In genomic region chr15:52146776-52147175, GRCh38 we compare ENCODE assay signal across 21 cellular contexts. TPM values are rescaled to one million over a fixed set of nuclear protein-coding genes. Genes with fewer than 3 reads are reported as not detected.
A peak's percentile ranks its signal among the peaks of the same experiment; 100 is the strongest.
DNase-seq lines count a peak whose midpoint lies in the region; FAIRE-seq and TF ChIP-seq lines count a peak whose summit lies in the region.
"Had no signal": no experiment of that assay in that cellular context is flagged by ENCODE, and none has a peak within 500 bp of the region (broad histone marks: within the 10 kb centered on the region; RNA-seq: fewer than 3 reads in every experiment).

No MANE protein-coding gene starts in this region.

- peaks cover 2% of the 10 kb centered on the region for H3K36me3 ChIP-seq in astrocyte (ENCODE audit: insufficient read depth, low read length)

- H2AFZ ChIP-seq in astrocyte (ENCODE audit: low read depth, low read length) = no peak overlapping the region

- peak overlapping the region; percentile 12 for H3K27ac Mint-ChIP-seq in astrocyte (ENCODE audit: unreplicated experiment)
- H3K27ac Mint-ChIP-seq: CD4-positive, alpha-beta T cell had no signal

- peaks cover 9% of the 10 kb centered on the region for H3K9me3 Mint-ChIP-seq in astrocyte (ENCODE audit: unreplicated experiment)
- H3K9me3 Mint-ChIP-seq: CD4-positive, alpha-beta T cell had no signal

- H3K4me3 ChIP-seq in astrocyte (ENCODE audit: insufficient read depth, low read depth, low read length) = no peak overlapping the region
- no peak overlapping the region for H3K4me3 ChIP-seq in fibroblast of the aortic adventitia (ENCODE audit: low read depth, low read length)
- H3K4me3 ChIP-seq: HAP-1, K562 had no signal

- H3K27ac ChIP-seq in astrocyte (ENCODE audit: low read depth, low read length) = no peak overlapping the region
- H3K27ac ChIP-seq: HL-60 had no signal

- H3K9ac ChIP-seq in astrocyte (ENCODE audit: low read length) = no peak overlapping the region

- H3K79me2 ChIP-seq in astrocyte (ENCODE audit: insufficient read depth, low read length) = no peaks in the 10 kb centered on the region

- no peak overlapping the region for H3K4me2 ChIP-seq in astrocyte (ENCODE audit: low read length)

- peaks cover 15% of the 10 kb centered on the region for H3K4me1 ChIP-seq in astrocyte (ENCODE audit: insufficient read depth, low read length)
- H3K4me1 ChIP-seq: HAP-1 had no signal

- H4K20me1 ChIP-seq in astrocyte (ENCODE audit: insufficient read depth, low read length) = no peaks in the 10 kb centered on the region

- H3K27me3 Mint-ChIP-seq in astrocyte (ENCODE audit: low read depth, unreplicated experiment) = no peaks in the 10 kb centered on the region
- H3K27me3 Mint-ChIP-seq: CD4-positive, alpha-beta T cell had no signal

- no peak for TF ChIP-seq CTCF in astrocyte (IDR thresholded peaks at IDR 0.05; ENCODE audit: insufficient read depth, low read depth, low read length)
- TF ChIP-seq CTCF in fibroblast of the aortic adventitia (IDR thresholded peaks at IDR 0.05; ENCODE audit: insufficient read depth, low read length) = no peak

- peak; percentile 27 for DNase-seq in AG08395 (ENCODE audit: low spot score)
- DNase-seq in GM03348 (ENCODE audit: low spot score) = peak; percentile 58
- DNase-seq in astrocyte (ENCODE audit: low read depth) = peak; percentile 46
- DNase-seq in fibroblast of the aortic adventitia (ENCODE audit: low read depth) = peak; percentile 53
- no peak for DNase-seq in mesenteric fat pad (ENCODE audit: low spot score)
- DNase-seq in stimulated activated naive CD4-positive, alpha-beta T cell treated with Interleukin-2 at 50 U/mL for 16 hours (lab: John Stamatoyannopoulos, UW) = no peak
- no peak for DNase-seq in NCI-H146 treated with DMSO at 0.1 percent for 48 hours (lab: John Stamatoyannopoulos, UW; ENCODE audit: unreplicated experiment)
- no peak for DNase-seq in T1000 (lab: John Stamatoyannopoulos, UW)
- DNase-seq: 8988T; CD4-positive, alpha-beta T cell; DMS153; DMS79; GDM1 had no signal

- no peak overlapping the region for H3K4me3 Mint-ChIP-seq in astrocyte (ENCODE audit: unreplicated experiment)
- H3K4me3 Mint-ChIP-seq: CD4-positive, alpha-beta T cell had no signal

- H3K27me3 ChIP-seq in astrocyte (ENCODE audit: insufficient read depth, low read length) = no peaks in the 10 kb centered on the region

- no peaks in the 10 kb centered on the region for H3K9me3 ChIP-seq in astrocyte (ENCODE audit: insufficient read depth, low read depth, low read length)
- H3K9me3 ChIP-seq: HAP-1 had no signal

- peaks cover 26% of the 10 kb centered on the region for H3K36me3 Mint-ChIP-seq in astrocyte (ENCODE audit: low read depth, unreplicated experiment)

- FAIRE-seq in astrocyte (lab: Jason Lieb, UNC) = no peak
- FAIRE-seq: GM19239, K562 had no signal

- peaks cover 27% of the 10 kb centered on the region for H3K4me1 Mint-ChIP-seq in astrocyte (ENCODE audit: low read depth, unreplicated experiment)

RNA-seq across cellular contexts. Expression of gene BCL2L10, which starts 34.2 kb away (rescaled TPM):
- total RNA-seq in astrocyte (not detected in 2 replicates), fibroblast of the aortic adventitia (ENCODE audit: low replicate concordance) (not detected in 2 replicates), mesenteric fat pad (not detected)
- total RNA-seq: A673, Daoy, H4, HT1080, K562 had no signal

RNA-seq across cellular contexts. Expression of gene GNB5, which starts 44.4 kb away (rescaled TPM):
- total RNA-seq in astrocyte (25.6 and 27.6 TPM in 2 replicates), fibroblast of the aortic adventitia (ENCODE audit: low replicate concordance) (13.9 and 24.0 TPM in 2 replicates), mesenteric fat pad (8.9 TPM)

Comparison
In these comparisons a context has a peak if more than half of its experiments do, and no peak if none do; other contexts are left out.
1. DNase-seq: peak in AG08395 (single experiment), GM03348 (single experiment), astrocyte (single experiment) and fibroblast of the aortic adventitia (single experiment); none in mesenteric fat pad (single experiment), stimulated activated naive CD4-positive, alpha-beta T cell treated with Interleukin-2 at 50 U/mL for 16 hours (single experiment), NCI-H146 treated with DMSO at 0.1 percent for 48 hours (single experiment) and T1000 (single experiment).